1 cellular context compared by ENCODE assay signal in the genomic region with DNA sequence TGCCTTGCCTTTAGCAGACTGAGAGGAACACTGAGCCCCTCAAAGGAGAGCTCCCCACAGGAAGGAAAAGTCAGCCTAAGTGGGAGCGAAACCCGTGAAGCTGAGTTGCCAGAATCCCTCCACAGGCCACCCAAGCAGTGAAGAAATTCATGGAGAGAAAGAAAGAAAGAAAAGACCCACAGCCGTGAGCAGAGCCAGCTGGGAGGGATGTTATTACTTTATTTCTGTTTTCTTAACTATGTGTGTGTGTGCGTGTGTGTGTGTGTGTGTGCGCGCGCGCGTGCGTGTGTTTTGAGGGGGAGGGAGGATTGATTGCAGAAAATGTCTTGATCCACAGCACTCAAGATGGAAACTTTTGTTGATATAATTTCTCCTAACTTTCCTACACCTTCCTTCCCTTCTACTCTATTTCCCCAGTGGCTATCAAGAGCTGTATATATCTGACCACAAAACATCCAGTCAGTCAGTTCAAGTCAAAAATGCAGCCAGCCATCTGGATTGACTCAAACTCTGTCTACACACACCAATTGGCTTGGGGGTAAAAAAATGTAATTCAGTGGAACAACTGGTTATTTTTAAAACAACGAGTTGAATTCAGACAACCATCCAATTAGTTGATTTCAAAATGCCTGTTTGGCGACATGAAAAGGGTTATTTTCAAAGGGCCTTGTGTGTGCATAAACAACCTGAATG.
TF ChIP-seq lines count a peak whose summit lies in the region.

No MANE protein-coding gene starts in this region.

TF ChIP-seq in HepG2, 621 proteins besides CTCF, POLR2A, EP300 and RAD21 (continued from another document):
- TF ChIP-seq AKAP8 (CRISPR knock-in tag; IDR thresholded peaks at IDR 0.05) = no peak
